8 cellular contexts compared by ENCODE assay signal in the genomic region with DNA sequence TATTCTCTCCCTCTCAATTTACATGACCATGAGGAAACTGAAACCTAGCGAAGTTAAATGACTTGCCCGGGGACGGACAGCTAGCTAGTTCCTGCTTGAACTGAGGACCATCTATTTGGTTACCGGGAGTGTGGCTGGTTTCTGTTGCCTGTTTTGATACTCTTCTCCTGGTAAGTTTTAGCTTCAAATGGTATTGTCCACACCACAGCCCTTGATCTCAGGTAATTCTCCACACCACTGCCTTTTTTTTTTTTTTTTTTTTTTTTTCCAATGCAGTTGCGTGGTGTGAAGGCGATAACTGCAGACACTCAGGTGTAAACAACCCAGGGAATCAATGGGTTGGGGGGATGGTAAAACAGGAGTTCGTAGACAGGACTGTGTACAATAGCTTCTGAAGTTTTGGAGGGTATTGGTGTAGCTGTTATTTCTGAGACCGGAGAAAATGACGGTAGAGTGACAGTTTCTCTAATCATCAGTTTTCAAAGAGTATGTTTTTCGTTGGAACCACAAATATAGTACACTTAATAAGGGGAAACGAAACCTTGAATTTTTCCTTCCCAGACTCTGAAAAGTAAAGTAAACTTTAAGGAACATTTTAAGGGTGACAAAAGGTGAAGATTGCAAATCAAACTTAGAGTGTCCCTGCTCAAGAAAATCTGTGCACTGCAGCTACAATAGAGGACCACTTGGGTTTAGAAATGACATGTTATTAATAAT.
A peak's percentile ranks its signal among the peaks of the same experiment; 100 is the strongest.
DNase-seq lines count a peak whose midpoint lies in the region; ATAC-seq and TF ChIP-seq lines count a peak whose summit lies in the region.

No MANE protein-coding gene starts in this region.

- peak overlapping the region; percentile 32 for H3K4me3 Mint-ChIP-seq in activated naive CD8-positive, alpha-beta T cell treated with anti-CD3 and anti-CD28 coated beads for 36 hours
- H3K4me3 Mint-ChIP-seq in naive thymus-derived CD8-positive, alpha-beta T cell, result peak overlapping the region; percentile 1 to 83 (median 50)
- no peak overlapping the region for H3K4me3 Mint-ChIP-seq in chondrocyte (ENCODE audit: unreplicated experiment)

- no peaks in the 10 kb centered on the region for H3K27me3 Mint-ChIP-seq in activated naive CD8-positive, alpha-beta T cell treated with anti-CD3 and anti-CD28 coated beads for 36 hours
- no peaks in the 10 kb centered on the region for H3K27me3 Mint-ChIP-seq in naive thymus-derived CD8-positive, alpha-beta T cell
- H3K27me3 Mint-ChIP-seq in chondrocyte (ENCODE audit: low read depth), result no peaks in the 10 kb centered on the region

- ATAC-seq in GM18868 (IDR thresholded peaks at IDR 0.05; ENCODE audit: unreplicated experiment) (peak; percentile 62), HG03280 (IDR thresholded peaks at IDR 0.05; ENCODE audit: unreplicated experiment) (peak; percentile 71)
- peak in 1 of 2 donors; percentile 42 for ATAC-seq in naive thymus-derived CD8-positive, alpha-beta T cell

- H3K36me3 Mint-ChIP-seq in activated naive CD8-positive, alpha-beta T cell treated with anti-CD3 and anti-CD28 coated beads for 36 hours, result peaks cover 4% of the 10 kb centered on the region
- peaks cover 0 to 4% (median 2%) of the 10 kb centered on the region in 3 donors for H3K36me3 Mint-ChIP-seq in naive thymus-derived CD8-positive, alpha-beta T cell
- H3K36me3 Mint-ChIP-seq in chondrocyte (ENCODE audit: low read depth), result no peaks in the 10 kb centered on the region

- H3K4me1 Mint-ChIP-seq in activated naive CD8-positive, alpha-beta T cell treated with anti-CD3 and anti-CD28 coated beads for 36 hours, result peaks cover 20% of the 10 kb centered on the region
- H3K4me1 Mint-ChIP-seq in naive thymus-derived CD8-positive, alpha-beta T cell, result peaks cover 3 to 51% (median 13%) of the 10 kb centered on the region in 4 donors
- H3K4me1 Mint-ChIP-seq in chondrocyte (ENCODE audit: low read depth), result peaks cover 2% of the 10 kb centered on the region

- no peak for TF ChIP-seq CTCF in chondrocyte (IDR thresholded peaks at IDR 0.05)

- no peak overlapping the region for H3K27ac Mint-ChIP-seq in activated naive CD8-positive, alpha-beta T cell treated with anti-CD3 and anti-CD28 coated beads for 36 hours
- peak overlapping the region in 7 of 10 donors; percentile 2 to 86 (median 60) for H3K27ac Mint-ChIP-seq in naive thymus-derived CD8-positive, alpha-beta T cell
- H3K27ac Mint-ChIP-seq in chondrocyte (ENCODE audit: unreplicated experiment), result no peak overlapping the region

- peak; percentile 46 for DNase-seq in CD1c-positive myeloid dendritic cell (ENCODE audit: extremely low spot score)
- DNase-seq in activated naive CD8-positive, alpha-beta T cell treated with anti-CD3 and anti-CD28 coated beads for 36 hours, result no peak
- DNase-seq in naive thymus-derived CD8-positive, alpha-beta T cell, result no peak
- DNase-seq in chondrocyte (ENCODE audit: low spot score), result no peak
- no peak for DNase-seq in stimulated activated CD4-positive, alpha-beta T cell treated with anti-CD3 and anti-CD28 coated beads, Interleukin-2, amount 100 ng/mL, for 24 hours
- DNase-seq in midbrain (lab: John Stamatoyannopoulos, UW), result no peak

- POLR2A ChIA-PET in naive thymus-derived CD8-positive, alpha-beta T cell (lab: Charles Lee), result interaction anchor here (0.7 to 1.2 kb wide), 2 partner anchors 11 to 125 kb away, joined by 5 read pairs; no protein-coding TSS in a partner anchor

- H3K9me3 Mint-ChIP-seq in activated naive CD8-positive, alpha-beta T cell treated with anti-CD3 and anti-CD28 coated beads for 36 hours, result no peaks in the 10 kb centered on the region
- no peaks in the 10 kb centered on the region for H3K9me3 Mint-ChIP-seq in naive thymus-derived CD8-positive, alpha-beta T cell
- H3K9me3 Mint-ChIP-seq in chondrocyte (ENCODE audit: low read depth), result no peaks in the 10 kb centered on the region

Comparison
In these comparisons a context has a peak if more than half of its experiments do, and no peak if none do; other contexts are left out.
1. H3K27ac Mint-ChIP-seq: peak in naive thymus-derived CD8-positive, alpha-beta T cell (7 of 10); none in activated naive CD8-positive, alpha-beta T cell treated with anti-CD3 and anti-CD28 coated beads for 36 hours (single experiment) and chondrocyte (single experiment).